In the genomic region with DNA sequence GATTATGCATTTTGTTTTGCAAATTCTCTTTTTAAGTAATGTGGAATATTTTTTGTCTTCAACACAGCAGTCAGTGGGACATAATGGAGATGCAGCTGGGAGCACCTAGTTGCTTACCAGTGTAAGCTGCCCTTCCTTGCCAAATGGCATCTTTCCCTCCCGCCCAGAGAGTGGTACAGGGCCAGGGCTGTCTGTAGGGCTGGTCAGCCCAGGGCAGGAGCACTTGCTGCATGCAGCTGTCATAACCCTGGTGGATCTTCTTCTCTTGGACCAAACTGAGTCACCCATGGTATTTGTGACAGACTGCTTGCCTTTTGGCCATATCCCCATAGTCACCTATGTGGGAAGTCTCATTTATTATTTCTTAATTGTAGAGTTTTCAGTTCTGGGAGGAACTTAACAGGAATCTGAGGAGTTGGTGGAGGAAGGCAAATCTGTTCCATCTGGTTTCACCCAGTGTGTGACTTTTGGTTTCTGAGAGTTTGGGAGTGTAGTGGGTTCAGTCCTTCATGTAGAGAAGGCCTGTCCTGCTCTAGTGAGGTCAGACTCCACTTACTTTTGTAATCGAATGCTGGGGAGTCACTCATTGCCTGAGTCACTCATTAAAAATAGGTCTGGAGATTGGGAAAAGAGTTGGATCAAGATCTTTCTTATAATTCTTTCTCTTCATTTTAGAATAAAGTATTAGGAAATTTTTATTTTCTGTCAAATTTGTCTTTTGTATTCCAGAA, we compare ENCODE assay signal across 12 cellular contexts.
"Had no signal": no experiment of that assay in that cellular context is flagged by ENCODE, and none has a peak within 500 bp of the region (broad histone marks: within the 10 kb centered on the region; RNA-seq: fewer than 3 reads in every experiment).

No MANE protein-coding gene starts in this region.

- H3K9me3 ChIP-seq: right lobe of liver, SK-N-SH had no signal

- H2AFZ ChIP-seq: hepatocyte had no signal

- H3K27ac ChIP-seq: hepatocyte, right lobe of liver had no signal

- H3K4me3 ChIP-seq: hepatocyte, right lobe of liver had no signal

- H3K9ac ChIP-seq: SK-N-SH had no signal

- DNase-seq: activated CD4-positive, CD25-positive, alpha-beta regulatory T cell treated with anti-CD3 and anti-CD28 coated beads, Interleukin-2, amount 50 U/mL, for 72 hours; activated naive CD4-positive, alpha-beta T cell treated with Interleukin-2 at 50 U/mL for 16 hours; cortex of kidney; effector CD4-positive, alpha-beta T cell; islet precursor cell; occipital lobe; right lobe of liver; SK-N-SH; T-cell; T1000 had no signal

- H3K27me3 ChIP-seq: hepatocyte, right lobe of liver had no signal

- H3K36me3 ChIP-seq: right lobe of liver had no signal

- H3K79me2 ChIP-seq: hepatocyte had no signal

- H3K4me1 ChIP-seq: right lobe of liver had no signal

- H3K4me2 ChIP-seq: hepatocyte, SK-N-SH had no signal

- ATAC-seq: activated T-helper 17 cell treated with anti-CD3 and anti-CD28 coated beads, Interleukin-2, amount 50 U/mL, for 72 hours; right lobe of liver; T-cell had no signal
